Comparison of ENCODE assay signal across 1 cellular context in genomic region chr2:43158259-43158880, GRCh38.
TF ChIP-seq lines count a peak whose summit lies in the region.

No MANE protein-coding gene starts in this region.

TF ChIP-seq in GM12878, 131 proteins besides CTCF, POLR2A, EP300 and RAD21 (continued from another document):
- TF ChIP-seq, protein P1, sequence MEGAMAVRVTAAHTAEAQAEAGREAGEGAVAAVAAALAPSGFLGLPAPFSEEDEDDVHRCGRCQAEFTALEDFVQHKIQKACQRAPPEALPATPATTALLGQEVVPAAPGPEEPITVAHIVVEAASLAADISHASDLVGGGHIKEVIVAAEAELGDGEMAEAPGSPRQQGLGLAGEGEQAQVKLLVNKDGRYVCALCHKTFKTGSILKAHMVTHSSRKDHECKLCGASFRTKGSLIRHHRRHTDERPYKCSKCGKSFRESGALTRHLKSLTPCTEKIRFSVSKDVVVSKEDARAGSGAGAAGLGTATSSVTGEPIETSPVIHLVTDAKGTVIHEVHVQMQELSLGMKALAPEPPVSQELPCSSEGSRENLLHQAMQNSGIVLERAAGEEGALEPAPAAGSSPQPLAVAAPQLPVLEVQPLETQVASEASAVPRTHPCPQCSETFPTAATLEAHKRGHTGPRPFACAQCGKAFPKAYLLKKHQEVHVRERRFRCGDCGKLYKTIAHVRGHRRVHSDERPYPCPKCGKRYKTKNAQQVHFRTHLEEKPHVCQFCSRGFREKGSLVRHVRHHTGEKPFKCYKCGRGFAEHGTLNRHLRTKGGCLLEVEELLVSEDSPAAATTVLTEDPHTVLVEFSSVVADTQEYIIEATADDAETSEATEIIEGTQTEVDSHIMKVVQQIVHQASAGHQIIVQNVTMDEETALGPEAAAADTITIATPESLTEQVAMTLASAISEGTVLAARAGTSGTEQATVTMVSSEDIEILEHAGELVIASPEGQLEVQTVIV (IDR thresholded peaks at IDR 0.05; ENCODE audit: borderline replicate concordance, partially characterized antibody), result peak; percentile 40
- 0 out of 2 replicates have a peak, but pooled peaks have one; percentile 56 for TF ChIP-seq DPF2 (IDR thresholded peaks at IDR 0.05)
- TF ChIP-seq, protein P2, sequence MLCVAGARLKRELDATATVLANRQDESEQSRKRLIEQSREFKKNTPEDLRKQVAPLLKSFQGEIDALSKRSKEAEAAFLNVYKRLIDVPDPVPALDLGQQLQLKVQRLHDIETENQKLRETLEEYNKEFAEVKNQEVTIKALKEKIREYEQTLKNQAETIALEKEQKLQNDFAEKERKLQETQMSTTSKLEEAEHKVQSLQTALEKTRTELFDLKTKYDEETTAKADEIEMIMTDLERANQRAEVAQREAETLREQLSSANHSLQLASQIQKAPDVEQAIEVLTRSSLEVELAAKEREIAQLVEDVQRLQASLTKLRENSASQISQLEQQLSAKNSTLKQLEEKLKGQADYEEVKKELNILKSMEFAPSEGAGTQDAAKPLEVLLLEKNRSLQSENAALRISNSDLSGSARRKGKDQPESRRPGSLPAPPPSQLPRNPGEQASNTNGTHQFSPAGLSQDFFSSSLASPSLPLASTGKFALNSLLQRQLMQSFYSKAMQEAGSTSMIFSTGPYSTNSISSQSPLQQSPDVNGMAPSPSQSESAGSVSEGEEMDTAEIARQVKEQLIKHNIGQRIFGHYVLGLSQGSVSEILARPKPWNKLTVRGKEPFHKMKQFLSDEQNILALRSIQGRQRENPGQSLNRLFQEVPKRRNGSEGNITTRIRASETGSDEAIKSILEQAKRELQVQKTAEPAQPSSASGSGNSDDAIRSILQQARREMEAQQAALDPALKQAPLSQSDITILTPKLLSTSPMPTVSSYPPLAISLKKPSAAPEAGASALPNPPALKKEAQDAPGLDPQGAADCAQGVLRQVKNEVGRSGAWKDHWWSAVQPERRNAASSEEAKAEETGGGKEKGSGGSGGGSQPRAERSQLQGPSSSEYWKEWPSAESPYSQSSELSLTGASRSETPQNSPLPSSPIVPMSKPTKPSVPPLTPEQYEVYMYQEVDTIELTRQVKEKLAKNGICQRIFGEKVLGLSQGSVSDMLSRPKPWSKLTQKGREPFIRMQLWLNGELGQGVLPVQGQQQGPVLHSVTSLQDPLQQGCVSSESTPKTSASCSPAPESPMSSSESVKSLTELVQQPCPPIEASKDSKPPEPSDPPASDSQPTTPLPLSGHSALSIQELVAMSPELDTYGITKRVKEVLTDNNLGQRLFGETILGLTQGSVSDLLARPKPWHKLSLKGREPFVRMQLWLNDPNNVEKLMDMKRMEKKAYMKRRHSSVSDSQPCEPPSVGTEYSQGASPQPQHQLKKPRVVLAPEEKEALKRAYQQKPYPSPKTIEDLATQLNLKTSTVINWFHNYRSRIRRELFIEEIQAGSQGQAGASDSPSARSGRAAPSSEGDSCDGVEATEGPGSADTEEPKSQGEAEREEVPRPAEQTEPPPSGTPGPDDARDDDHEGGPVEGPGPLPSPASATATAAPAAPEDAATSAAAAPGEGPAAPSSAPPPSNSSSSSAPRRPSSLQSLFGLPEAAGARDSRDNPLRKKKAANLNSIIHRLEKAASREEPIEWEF (IDR thresholded peaks at IDR 0.05; ENCODE audit: insufficient replicate concordance, low read depth, low read length), result peak; percentile 46
- peak; percentile 39; the same call in 1 of the 2 replicates for TF ChIP-seq SMARCA5 (IDR thresholded peaks at IDR 0.05)
